ENCODE assay signal across 1 cellular context in genomic region chr4:120400441-120400840, GRCh38.
TF ChIP-seq lines count a peak whose summit lies in the region.

No MANE protein-coding gene starts in this region.

TF ChIP-seq in H1, 55 proteins besides CTCF, POLR2A, EP300 and RAD21:
- TF ChIP-seq, protein P1, sequence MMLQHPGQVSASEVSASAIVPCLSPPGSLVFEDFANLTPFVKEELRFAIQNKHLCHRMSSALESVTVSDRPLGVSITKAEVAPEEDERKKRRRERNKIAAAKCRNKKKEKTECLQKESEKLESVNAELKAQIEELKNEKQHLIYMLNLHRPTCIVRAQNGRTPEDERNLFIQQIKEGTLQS (IDR thresholded peaks at IDR 0.05; ENCODE audit: insufficient read depth, low read depth, low read length): no peak
- no peak for TF ChIP-seq GABPA (IDR thresholded peaks at IDR 0.05; ENCODE audit: borderline replicate concordance, insufficient read depth, low read length)
- no peak for TF ChIP-seq CREB1 (IDR thresholded peaks at IDR 0.05)
- no peak for TF ChIP-seq SAP30 (IDR thresholded peaks at IDR 0.05; ENCODE audit: insufficient read depth, insufficient replicate concordance, low read length)
